In genomic region chr1:41496080-41497055, GRCh38 we compare ENCODE assay signal across 1 cellular context.
TF ChIP-seq lines count a peak whose summit lies in the region.

No MANE protein-coding gene starts in this region.

TF ChIP-seq in K562, 482 proteins besides CTCF, POLR2A, EP300 and RAD21 (continued from another document and continues in another):
- TF ChIP-seq DPF2 (IDR thresholded peaks at IDR 0.05): peak; percentile 61; the same call in 1 of the 2 replicates
- no peak for TF ChIP-seq ZNF324 (CRISPR knock-in tag; IDR thresholded peaks at IDR 0.05)
- TF ChIP-seq ZNF583 (CRISPR knock-in tag; IDR thresholded peaks at IDR 0.05): no peak
- TF ChIP-seq SNAPC5 (CRISPR knock-in tag; IDR thresholded peaks at IDR 0.05): no peak
- no peak for TF ChIP-seq ZNF436 (CRISPR knock-in tag; IDR thresholded peaks at IDR 0.05)
- TF ChIP-seq POLR2AphosphoS5 (IDR thresholded peaks at IDR 0.05; ENCODE audit: control insufficient read depth, insufficient read depth, low read depth, low read length): no peak
- peak; percentile 87 for TF ChIP-seq CHD4 (IDR thresholded peaks at IDR 0.05; ENCODE audit: insufficient read depth, insufficient replicate concordance, low read depth, low read length, poor library complexity, severe bottlenecking)
- TF ChIP-seq TBL1XR1 (IDR thresholded peaks at IDR 0.05; ENCODE audit: low read length in 2 of 2): no peak
- no peak for TF ChIP-seq NFIX (CRISPR knock-in tag; IDR thresholded peaks at IDR 0.05; ENCODE audit: low read depth)
- TF ChIP-seq ZNF398 (CRISPR knock-in tag; IDR thresholded peaks at IDR 0.05): no peak
- no peak for TF ChIP-seq SRSF7 (optimal IDR thresholded peaks at IDR 0.05; ENCODE audit: low read depth, low read length)
- no peak for TF ChIP-seq CBX2 (IDR thresholded peaks at IDR 0.05; ENCODE audit: insufficient read depth, low read length, poor library complexity, severe bottlenecking)
- no peak for TF ChIP-seq AFF4 (CRISPR knock-in tag; IDR thresholded peaks at IDR 0.05)
- TF ChIP-seq GATAD2B (IDR thresholded peaks at IDR 0.05; ENCODE audit: borderline replicate concordance): peak; percentile 55; the same call in 1 of the 2 replicates
- no peak for TF ChIP-seq MCM2 (IDR thresholded peaks at IDR 0.05; ENCODE audit: low read depth)
- TF ChIP-seq ZBTB33 (CRISPR knock-in tag; IDR thresholded peaks at IDR 0.05): no peak
- no peak for TF ChIP-seq FOXK1 (CRISPR knock-in tag; IDR thresholded peaks at IDR 0.05; ENCODE audit: borderline replicate concordance)
- no peak for TF ChIP-seq ELK1 (CRISPR knock-in tag; IDR thresholded peaks at IDR 0.05)
- peak; percentile 87; the same call in 1 of the 2 replicates for TF ChIP-seq TEAD2 (tag; IDR thresholded peaks at IDR 0.05)
- TF ChIP-seq BDP1 (IDR thresholded peaks at IDR 0.05; ENCODE audit: insufficient read depth, insufficient read length): no peak
- TF ChIP-seq HMGXB4 (CRISPR knock-in tag; IDR thresholded peaks at IDR 0.05): no peak
- no peak for TF ChIP-seq ATF1 (CRISPR knock-in tag; IDR thresholded peaks at IDR 0.05)
- TF ChIP-seq ATF1 (tag; IDR thresholded peaks at IDR 0.05): peak; percentile 74
- TF ChIP-seq CSDE1 (IDR thresholded peaks at IDR 0.05): no peak
- peak; percentile 98 for TF ChIP-seq MAX (CRISPR knock-in tag; IDR thresholded peaks at IDR 0.05)
- TF ChIP-seq RB1 (IDR thresholded peaks at IDR 0.05; ENCODE audit: low read depth): peak; percentile 89
- peak; percentile 33; the same call in 1 of the 2 replicates for TF ChIP-seq ZNF740 (CRISPR knock-in tag; IDR thresholded peaks at IDR 0.05)
- TF ChIP-seq ZNF740 (tag; IDR thresholded peaks at IDR 0.05): no peak
- 0 out of 2 replicates have a peak, but pooled peaks have one; percentile 48 for TF ChIP-seq KLF13 (tag; IDR thresholded peaks at IDR 0.05; ENCODE audit: borderline replicate concordance, low read depth)
- no peak for TF ChIP-seq KAT2B (IDR thresholded peaks at IDR 0.05; ENCODE audit: low read depth, low read length)
- TF ChIP-seq FOXP4 (CRISPR knock-in tag; IDR thresholded peaks at IDR 0.05; ENCODE audit: borderline replicate concordance): peak; percentile 49; the same call in 1 of the 2 replicates
- no peak for TF ChIP-seq ZFP1 (CRISPR knock-in tag; IDR thresholded peaks at IDR 0.05)
- TF ChIP-seq ESRRB (CRISPR knock-in tag; IDR thresholded peaks at IDR 0.05; ENCODE audit: borderline replicate concordance): no peak
- TF ChIP-seq CBFB (CRISPR knock-in tag; IDR thresholded peaks at IDR 0.05): no peak
- TF ChIP-seq IFI16 (CRISPR knock-in tag; IDR thresholded peaks at IDR 0.05): no peak
- TF ChIP-seq FIP1L1 (IDR thresholded peaks at IDR 0.05; ENCODE audit: low read depth, low read length, poor library complexity, severe bottlenecking): peak; percentile 66
- peak; percentile 85 for TF ChIP-seq ZFX (CRISPR knock-in tag; IDR thresholded peaks at IDR 0.05)
- no peak for TF ChIP-seq ZNF124 (CRISPR knock-in tag; IDR thresholded peaks at IDR 0.05)
- no peak for TF ChIP-seq RBM14 (IDR thresholded peaks at IDR 0.05; ENCODE audit: borderline replicate concordance, insufficient read depth, low read depth, low read length)
- no peak for TF ChIP-seq THRB (CRISPR knock-in tag; conservative IDR thresholded peaks at IDR 0.05)
- TF ChIP-seq ZBTB34 (CRISPR knock-in tag; IDR thresholded peaks at IDR 0.05): no peak
- peak in 1 of 2 experiments; percentile 65; a peak in 3 of 4 replicates for TF ChIP-seq MAZ (CRISPR knock-in tag; conservative IDR thresholded peaks at IDR 0.05 in 1 of 2, IDR thresholded peaks at IDR 0.05 in 1 of 2)
- no peak for TF ChIP-seq ZNF449 (CRISPR knock-in tag; IDR thresholded peaks at IDR 0.05)
- TF ChIP-seq MEF2D (tag; conservative IDR thresholded peaks at IDR 0.05; ENCODE audit: low read depth): no peak
- no peak for TF ChIP-seq CEBPG (CRISPR knock-in tag; IDR thresholded peaks at IDR 0.05)
- TF ChIP-seq CEBPG (tag; conservative IDR thresholded peaks at IDR 0.05 in 1 of 2, IDR thresholded peaks at IDR 0.05 in 1 of 2): no peak
- no peak for TF ChIP-seq PHB2 (IDR thresholded peaks at IDR 0.05; ENCODE audit: low read depth)
- TF ChIP-seq ZNF76 (CRISPR knock-in tag; IDR thresholded peaks at IDR 0.05; ENCODE audit: borderline replicate concordance): no peak
